ENCODE assay signal across 1 cellular context in the genomic region with DNA sequence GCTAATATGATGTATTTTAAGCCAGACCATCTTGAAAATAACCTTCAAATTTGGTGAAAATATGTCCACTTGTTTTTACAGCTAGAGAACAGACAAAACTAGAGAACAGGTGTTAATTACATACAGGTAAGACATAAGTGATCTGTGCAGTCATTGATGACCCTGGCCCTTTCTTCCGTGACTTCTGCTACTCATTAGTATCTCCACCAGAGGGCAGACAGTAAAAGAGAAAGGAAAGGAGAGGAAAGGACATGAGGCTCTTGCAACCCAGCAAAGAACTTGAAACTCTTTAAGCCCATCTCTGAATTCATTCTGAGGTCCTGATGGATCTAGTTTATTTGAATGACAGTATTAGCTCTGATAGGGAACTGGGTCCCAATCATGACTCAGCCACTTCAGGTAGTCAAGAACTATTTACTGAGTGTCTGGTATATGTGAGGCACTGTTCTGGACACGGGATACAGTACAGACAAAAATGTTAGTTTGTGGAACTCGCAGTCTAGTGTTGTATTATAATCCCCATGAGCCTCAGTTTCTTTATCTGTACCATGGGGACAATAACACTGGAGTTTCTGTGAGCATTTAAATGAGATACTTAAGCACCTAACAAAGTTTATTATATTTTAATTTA.
TF ChIP-seq lines count a peak whose summit lies in the region.

No MANE protein-coding gene starts in this region.

TF ChIP-seq in HCT116, 20 proteins besides CTCF, POLR2A, EP300 and RAD21 (continued from another document):
- TF ChIP-seq SIN3A (IDR thresholded peaks at IDR 0.05; ENCODE audit: low read depth), result no peak
